28 cellular contexts compared by ENCODE assay signal in the genomic region with DNA sequence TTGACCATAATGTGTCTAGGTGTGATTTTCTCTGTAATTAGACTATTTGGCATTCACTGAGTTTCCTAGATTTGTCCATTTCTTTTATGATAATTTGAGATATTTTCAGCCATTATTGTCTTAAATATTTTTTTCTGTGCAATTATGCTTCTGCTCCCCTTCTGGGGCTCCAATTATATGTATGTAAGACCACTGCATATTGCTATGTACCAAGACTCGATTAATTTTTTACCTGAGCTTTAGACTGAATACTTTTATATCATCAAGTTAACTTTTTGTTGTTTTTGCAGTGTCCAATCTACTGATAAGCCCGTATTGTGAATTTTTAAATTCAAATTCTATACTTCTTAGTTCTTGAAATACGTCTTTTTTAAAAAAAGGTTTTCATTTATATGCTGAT.
"Had no signal": no experiment of that assay in that cellular context is flagged by ENCODE, and none has a peak within 500 bp of the region (broad histone marks: within the 10 kb centered on the region; RNA-seq: fewer than 3 reads in every experiment).

No MANE protein-coding gene starts in this region.

- H3K9me3 ChIP-seq: colonic mucosa, esophagus muscularis mucosa, esophagus squamous epithelium, gastrocnemius medialis, gastroesophageal sphincter had no signal

- H3K27ac ChIP-seq: colonic mucosa, coronary artery, dorsolateral prefrontal cortex, epithelial cell of prostate, esophagus muscularis mucosa, esophagus squamous epithelium, foreskin keratinocyte, gastrocnemius medialis, gastroesophageal sphincter, heart left ventricle, heart right ventricle, hepatocyte had no signal

- FAIRE-seq: colon, endometrium, endothelial cell of umbilical vein, frontal cortex had no signal

- DNase-seq: colonic mucosa; cortex of kidney; dermis blood vessel endothelial cell; dorsolateral prefrontal cortex; effector CD4-positive, alpha-beta T cell; effector CD8-positive, alpha-beta T cell; effector memory CD4-positive, alpha-beta T cell; effector memory CD8-positive, alpha-beta T cell; endodermal cell; erythroblast; esophagus squamous epithelium; foreskin fibroblast; foreskin keratinocyte; foreskin melanocyte; gastrocnemius medialis; glutamatergic neuron; head of caudate nucleus; heart left ventricle; heart right ventricle had no signal

- H3K4me3 ChIP-seq: colonic mucosa, coronary artery, dorsolateral prefrontal cortex, esophagus muscularis mucosa, esophagus squamous epithelium, gastrocnemius medialis, gastroesophageal sphincter, heart left ventricle, heart right ventricle, hepatocyte had no signal

- H3K36me3 ChIP-seq: colonic mucosa, esophagus muscularis mucosa, esophagus squamous epithelium, gastrocnemius medialis, gastroesophageal sphincter, heart left ventricle, heart right ventricle had no signal

- H3K4me1 ChIP-seq: colonic mucosa, foreskin keratinocyte had no signal
